Comparison of ENCODE assay signal across 10 cellular contexts in genomic region chr12:49808686-49809368, GRCh38. TPM values are rescaled to one million over a fixed set of nuclear protein-coding genes. Genes with fewer than 3 reads are reported as not detected.
DNase-seq lines count a peak whose midpoint lies in the region; ATAC-seq and TF ChIP-seq lines count a peak whose summit lies in the region.
"Had no signal": no experiment of that assay in that cellular context is flagged by ENCODE, and none has a peak within 500 bp of the region (broad histone marks: within the 10 kb centered on the region; RNA-seq: fewer than 3 reads in every experiment).

No MANE protein-coding gene starts in this region.

- ATAC-seq in HG02938 (IDR thresholded peaks at IDR 0.05; ENCODE audit: unreplicated experiment): no peak
- no peak for ATAC-seq in HG03378 (IDR thresholded peaks at IDR 0.05; ENCODE audit: unreplicated experiment)

- TF ChIP-seq CTCF in chondrocyte (IDR thresholded peaks at IDR 0.05) (no peak), prostate gland (IDR thresholded peaks at IDR 0.05) (no peak)

- peak overlapping the region; percentile 90 for H3K27ac Mint-ChIP-seq in chondrocyte (ENCODE audit: unreplicated experiment)
- H3K27ac Mint-ChIP-seq: activated naive CD8-positive, alpha-beta T cell had no signal

- H3K4me2 ChIP-seq in BLaER1: peak overlapping the region; percentile 98

- H4K20me1 ChIP-seq in BLaER1: peaks cover 28% of the 10 kb centered on the region; the same call in 1 of the 2 replicates

- peaks cover 25% of the 10 kb centered on the region for H3K36me3 ChIP-seq in BLaER1
- H3K36me3 ChIP-seq in prostate gland: no peaks in the 10 kb centered on the region
- H3K36me3 ChIP-seq: MG63 had no signal

- peaks cover 48% of the 10 kb centered on the region for H3K4me1 Mint-ChIP-seq in chondrocyte (ENCODE audit: low read depth)

- H3K36me3 Mint-ChIP-seq in chondrocyte (ENCODE audit: low read depth): peaks cover 5% of the 10 kb centered on the region

- intact Hi-C loops in prostate gland (cut with DNase I): no loop called here

- H3K4me3 ChIP-seq in BLaER1 (peak overlapping the region; percentile 34), prostate gland (no peak overlapping the region)
- H3K4me3 ChIP-seq: MG63 had no signal

- peak overlapping the region; percentile 35 for H3K4me3 Mint-ChIP-seq in chondrocyte (ENCODE audit: unreplicated experiment)
- H3K4me3 Mint-ChIP-seq: activated naive CD8-positive, alpha-beta T cell had no signal

- H3K4me1 ChIP-seq in BLaER1: peaks cover 68% of the 10 kb centered on the region
- no peaks in the 10 kb centered on the region for H3K4me1 ChIP-seq in prostate gland (replicated peaks)

- TF ChIP-seq POLR2A in prostate gland (IDR thresholded peaks at IDR 0.05): no peak

- H3K9me3 ChIP-seq in BLaER1 (no peaks in the 10 kb centered on the region), prostate gland (no peaks in the 10 kb centered on the region)
- H3K9me3 ChIP-seq: MG63 had no signal

- no peaks in the 10 kb centered on the region for H3K27me3 Mint-ChIP-seq in chondrocyte (ENCODE audit: low read depth)
- H3K27me3 Mint-ChIP-seq: activated naive CD8-positive, alpha-beta T cell had no signal

- H3K27me3 ChIP-seq in BLaER1 (no peaks in the 10 kb centered on the region), prostate gland (replicated peaks; ENCODE audit: insufficient read depth) (no peaks in the 10 kb centered on the region)
- H3K27me3 ChIP-seq: MG63 had no signal

- peak overlapping the region; percentile 74 for H3K9ac ChIP-seq in BLaER1

- H3K27ac ChIP-seq in BLaER1: peak overlapping the region; percentile 85
- peak overlapping the region; percentile 29 to 45 for H3K27ac ChIP-seq in prostate gland

- DNase-seq in chondrocyte (ENCODE audit: low spot score) (peak; percentile 89), islet precursor cell (peak; percentile 99), prostate gland (ENCODE audit: low spot score) (no peak), DMS153 treated with DMSO at 0.1 percent for 48 hours (lab: John Stamatoyannopoulos, UW; ENCODE audit: unreplicated experiment) (no peak)
- no peak for DNase-seq in activated naive CD4-positive, alpha-beta T cell treated with anti-CD3 and anti-CD28 coated beads, Interleukin-2, amount 50 U/mL, for 16 hours
- DNase-seq: MG63 had no signal

- H3K9me3 Mint-ChIP-seq in chondrocyte (ENCODE audit: low read depth): no peaks in the 10 kb centered on the region

- 34% methylated on average over 12 of the region's 14 CpGs for WGBS in prostate gland

RNA-seq across cellular contexts. Expression of gene NCKAP5L, which starts 19.4 kb away (rescaled TPM):
- 36.3 to 47.6 TPM (median 46.0 TPM) in 3 replicates for total RNA-seq in chondrocyte
- total RNA-seq in prostate gland: 10 to 100 TPM; 17.3 to 63.1 TPM

RNA-seq across cellular contexts. Expression of gene BCDIN3D, which starts 34.1 kb away (rescaled TPM):
- total RNA-seq in chondrocyte (3.1 to 3.3 TPM (median 3.3 TPM) in 3 replicates), prostate gland (1 to 10 TPM; 3.0 to 8.0 TPM)

Comparison
In these comparisons a context has a peak if more than half of its experiments do, and no peak if none do; other contexts are left out.
1. DNase-seq: peak in chondrocyte (single experiment) and islet precursor cell (single experiment); none in prostate gland (single experiment), activated naive CD4-positive, alpha-beta T cell treated with anti-CD3 and anti-CD28 coated beads, Interleukin-2, amount 50 U/mL, for 16 hours (single experiment) and DMS153 treated with DMSO at 0.1 percent for 48 hours (single experiment).